In the genomic region with DNA sequence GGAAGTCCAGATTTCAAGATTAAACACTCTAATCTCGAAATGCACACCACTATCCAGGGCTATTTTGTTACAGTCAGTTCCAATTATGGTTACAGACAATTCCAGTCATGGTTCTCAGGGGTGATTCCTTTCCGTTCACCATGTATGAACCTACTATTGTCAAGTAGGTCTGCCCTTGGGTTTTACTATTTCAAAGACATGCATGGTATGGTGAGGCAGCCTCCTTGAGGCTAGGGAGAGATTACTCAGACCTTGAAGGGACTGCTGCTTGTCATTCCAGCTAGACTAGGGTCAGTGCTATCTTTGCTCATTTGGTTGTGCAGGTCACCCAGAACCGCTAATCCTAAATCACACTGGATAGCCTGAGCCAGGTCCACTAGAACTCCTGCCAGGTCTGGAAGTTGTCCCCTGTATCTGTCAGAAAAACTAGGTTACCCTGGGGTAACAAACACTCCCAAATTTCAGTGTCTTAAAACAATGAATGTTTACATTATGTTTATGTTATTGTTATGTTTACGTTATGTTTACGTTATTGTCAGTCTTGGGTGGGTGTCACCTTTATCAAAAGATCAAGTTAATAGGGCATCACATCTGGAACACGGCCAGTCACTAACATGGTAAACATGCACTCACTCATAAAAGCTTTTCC, we compare ENCODE assay signal across 25 cellular contexts. TPM values are rescaled to one million over a fixed set of nuclear protein-coding genes. Genes with fewer than 3 reads are reported as not detected.
DNase-seq lines count a peak whose midpoint lies in the region; ATAC-seq, FAIRE-seq and TF ChIP-seq lines count a peak whose summit lies in the region.
"Had no signal": no experiment of that assay in that cellular context is flagged by ENCODE, and none has a peak within 500 bp of the region (broad histone marks: within the 10 kb centered on the region; RNA-seq: fewer than 3 reads in every experiment).

No MANE protein-coding gene starts in this region.

- FAIRE-seq in K562 (lab: Jason Lieb, UNC): peak; percentile 6
- FAIRE-seq: A204.1, GM12878, GM12892, GM18507 had no signal

- H3K4ac ChIP-seq in trophoblast cell (ENCODE audit: low read depth, low read length): no peak overlapping the region

- no peak overlapping the region for H3K14ac ChIP-seq in trophoblast cell (ENCODE audit: low read length)

- no peak for ATAC-seq in K562
- no peak for ATAC-seq in HG03439 (IDR thresholded peaks at IDR 0.05; ENCODE audit: unreplicated experiment)
- ATAC-seq: CD8-positive, alpha-beta T cell; GM12878 had no signal

- no peak for TF ChIP-seq POLR2A in K562 (conservative IDR thresholded peaks at IDR 0.05)

- no peak overlapping the region for H4K8ac ChIP-seq in trophoblast cell (ENCODE audit: low read depth, low read length)

- in situ Hi-C loops in K562 (cut with MboI): no loop called here

- TF ChIP-seq EP300 in K562 (IDR thresholded peaks at IDR 0.05; ENCODE audit: low read length): no peak

- POLR2A ChIA-PET in K562 (lab: Yijun Ruan, JAX): interaction anchor here (0.7 kb wide), 1 partner anchor 8 kb away, joined by 3 read pairs; no protein-coding TSS in a partner anchor

- intact Hi-C loops in K562 (cut with micrococcal nuclease): no loop called here

- H4K12ac ChIP-seq in trophoblast cell (ENCODE audit: low read depth, low read length): no peak overlapping the region

- H3K18ac ChIP-seq in trophoblast cell (ENCODE audit: low read length): no peak overlapping the region

- no peak overlapping the region for H3K23ac ChIP-seq in trophoblast cell (ENCODE audit: low read length)

- no peak overlapping the region for H4K91ac ChIP-seq in trophoblast cell (ENCODE audit: low read depth, low read length)

- no peaks in the 10 kb centered on the region for H3K4me1 ChIP-seq in K562 (replicated peaks in 1 of 2; ENCODE audit: control insufficient read depth in 2 of 2, insufficient read depth in 2 of 2, low read length in 2 of 2)
- no peaks in the 10 kb centered on the region for H3K4me1 ChIP-seq in trophoblast cell (ENCODE audit: control insufficient read depth in 1 of 2, insufficient read depth in 2 of 2, low read length in 2 of 2)
- H3K4me1 ChIP-seq: BLaER1 treated with 17β-estradiol and CSF1 and Interleukin-3, amounts not matched to agents 10 nM and 100 nM had no signal

- BruUV-seq in K562 (replicated peaks; lab: Mats Ljungman, UMichigan): no TSS peak

- DNase-seq in K562 (ENCODE audit: extremely low read depth in 1 of 4, low spot score in 3 of 4) (no peak), trophoblast cell (peak; percentile 71 to 86), D341Med (ENCODE audit: low spot score) (no peak), mesenteric fat pad (ENCODE audit: low spot score) (no peak)
- DNase-seq: 8988T; ACHN; AML-193; Caco-2; Calu3; CD4-positive, alpha-beta T cell; CD8-positive, alpha-beta T cell; DMS 273 treated with DMSO at 0.1 percent for 48 hours; DMS153; DMS53; DMS79; DND-41; EL; GDM1 had no signal

- CTCF ChIA-PET in K562 (lab: Yijun Ruan, JAX; ENCODE audit: low intra/inter-chr PET ratio): interaction anchor here (0.6 kb wide), 1 partner anchor 63 kb away, joined by 3 read pairs; no protein-coding TSS in a partner anchor

- no peak overlapping the region for H2BK5ac ChIP-seq in trophoblast cell (ENCODE audit: low read depth, low read length, poor library complexity)

- H3K9ac ChIP-seq in K562 (ENCODE audit: insufficient read depth in 1 of 2, low read depth in 2 of 2, low read length in 2 of 2): no peak overlapping the region
- no peak overlapping the region for H3K9ac ChIP-seq in trophoblast cell (ENCODE audit: low read length)
- H3K9ac ChIP-seq: BLaER1 treated with 17β-estradiol and CSF1 and Interleukin-3, amounts not matched to agents 10 nM and 100 nM had no signal

- H4K20me1 ChIP-seq in K562 (replicated peaks; ENCODE audit: control insufficient read depth, insufficient read depth, low read length): no peaks in the 10 kb centered on the region
- H4K20me1 ChIP-seq: BLaER1 treated with 17β-estradiol and CSF1 and Interleukin-3, amounts not matched to agents 10 nM and 100 nM had no signal

- no peaks in the 10 kb centered on the region for H3K9me3 ChIP-seq in K562 (replicated peaks; ENCODE audit: control insufficient read depth, insufficient read depth, low read depth, low read length)
- no peaks in the 10 kb centered on the region for H3K9me3 ChIP-seq in trophoblast cell (ENCODE audit: insufficient read depth, low read depth, low read length)
- H3K9me3 ChIP-seq: Caco-2 had no signal

- H3K79me1 ChIP-seq in trophoblast cell (ENCODE audit: low read length): no peaks in the 10 kb centered on the region

- 48% methylated on average over 6 of the region's 6 CpGs for WGBS in K562 (ENCODE audit: insufficient coverage, low coverage, missing lambda C conversion rate)
- no CpG with 5 or more reads among the region's 6 CpGs for WGBS in trophoblast cell (ENCODE audit: extremely low coverage, insufficient coverage, insufficient read length)

- H3K27ac ChIP-seq in K562 (ENCODE audit: extremely low read depth, low read depth, low read length) (no peak overlapping the region), trophoblast cell (ENCODE audit: low read depth, low read length) (no peak overlapping the region)
- H3K27ac ChIP-seq: BLaER1 treated with 17β-estradiol and CSF1 and Interleukin-3, amounts not matched to agents 10 nM and 100 nM; C4-2B had no signal

- no peak overlapping the region for H2BK120ac ChIP-seq in trophoblast cell (ENCODE audit: insufficient read depth, low read length, poor library complexity)

- no peak overlapping the region for H2BK12ac ChIP-seq in trophoblast cell (ENCODE audit: low read length)

- H3K9me1 ChIP-seq in K562 (ENCODE audit: control insufficient read depth, insufficient read depth, low read length): no peaks in the 10 kb centered on the region

- H3K4me3 ChIP-seq in K562 (no peak overlapping the region), trophoblast cell (ENCODE audit: low read depth, low read length) (no peak overlapping the region)
- H3K4me3 ChIP-seq: BLaER1 treated with 17β-estradiol and CSF1 and Interleukin-3, amounts not matched to agents 10 nM and 100 nM; GM12878 had no signal

- TF ChIP-seq CTCF in K562 (IDR thresholded peaks at IDR 0.05 in 2 of 3, conservative IDR thresholded peaks at IDR 0.05 in 1 of 3; ENCODE audit: insufficient read depth in 2 of 3, low read depth in 1 of 3, low read length in 3 of 3): no peak

- no peak for TF ChIP-seq RAD21 in K562 (CRISPR knock-in tag; conservative IDR thresholded peaks at IDR 0.05 in 1 of 2, IDR thresholded peaks at IDR 0.05 in 1 of 2)

- no peak overlapping the region for H2AK5ac ChIP-seq in trophoblast cell (ENCODE audit: low read length)

- no peaks in the 10 kb centered on the region for H3K79me2 ChIP-seq in K562 (ENCODE audit: control insufficient read depth, insufficient read depth, low read length)
- no peaks in the 10 kb centered on the region for H3K79me2 ChIP-seq in trophoblast cell (ENCODE audit: control insufficient read depth, insufficient read depth, low read length, poor library complexity)

- H2AFZ ChIP-seq in K562 (ENCODE audit: low read depth, low read length) (no peak overlapping the region), trophoblast cell (ENCODE audit: insufficient read depth, low read length, poor library complexity) (no peak overlapping the region)

- no peaks in the 10 kb centered on the region for H3K36me3 ChIP-seq in K562 (ENCODE audit: control insufficient read depth, insufficient read depth, low read length)
- H3K36me3 ChIP-seq in trophoblast cell (ENCODE audit: control insufficient read depth in 1 of 2, insufficient read depth in 2 of 2, low read length in 2 of 2): no peaks in the 10 kb centered on the region
- H3K36me3 ChIP-seq: BLaER1 treated with 17β-estradiol and CSF1 and Interleukin-3, amounts not matched to agents 10 nM and 100 nM had no signal

- no peak overlapping the region for H3K4me2 ChIP-seq in K562 (ENCODE audit: insufficient read depth, low read length)
- no peak overlapping the region for H3K4me2 ChIP-seq in trophoblast cell (ENCODE audit: low read length)
- H3K4me2 ChIP-seq: BLaER1 treated with 17β-estradiol and CSF1 and Interleukin-3, amounts not matched to agents 10 nM and 100 nM had no signal

- H3K27me3 ChIP-seq in K562 (ENCODE audit: control insufficient read depth in 2 of 2, insufficient read depth in 2 of 2, low read length in 2 of 2) (no peaks in the 10 kb centered on the region), trophoblast cell (ENCODE audit: insufficient read depth, low read length) (no peaks in the 10 kb centered on the region)
- H3K27me3 ChIP-seq: BLaER1 treated with 17β-estradiol and CSF1 and Interleukin-3, amounts not matched to agents 10 nM and 100 nM had no signal

TF ChIP-seq in K562, 482 proteins besides CTCF, POLR2A, EP300 and RAD21 (continues in another document):
- TF ChIP-seq EGR1 (conservative IDR thresholded peaks at IDR 0.05): no peak
- TF ChIP-seq KLF1 (tag; IDR thresholded peaks at IDR 0.05): no peak

RNA-seq across cellular contexts. Expression of a gene that starts 41.1 kb away (rescaled TPM):
- 24.9 and 55.4 TPM in 2 replicates for total RNA-seq in K562 (2011; cell fraction: chromatin; rRNA removed; ENCODE audit: low replicate concordance)
- 17.5 and 22.4 TPM in 2 replicates for total RNA-seq in K562 (2011; cell fraction: nucleolus; rRNA removed)
- 30.3 and 42.3 TPM in 2 replicates for total RNA-seq in K562 (2011; cell fraction: nucleoplasm; rRNA removed)
- 11.1 and 13.2 TPM in 2 replicates for total RNA-seq in K562 (2014; rRNA removed)
- 29.6 and 33.6 TPM in 2 replicates for total RNA-seq in K562 (2014; rRNA removed; fragmentation: Illumina TruSeq; extraction: Trizol)
- 25.9 and 26.5 TPM in 2 replicates for total RNA-seq in K562 (2015; rRNA removed; fragmentation: Illumina TruSeq; extraction: Trizol)
- 41.3 and 44.7 TPM in 2 replicates for total RNA-seq in K562 (2021)
- polyA plus RNA-seq in K562 (2011; rRNA removed): 26.3 and 31.6 TPM in 2 replicates
- polyA plus RNA-seq in K562 (2011; cell fraction: cytosol; rRNA removed): 8.7 and 15.4 TPM in 2 replicates
- polyA plus RNA-seq in K562 (2011; cell fraction: nucleus; rRNA removed): 40.0 and 46.3 TPM in 2 replicates
- 24.2 and 27.2 TPM in 2 replicates for polyA plus RNA-seq in K562 (2012)
- 41.2 and 41.6 TPM in 2 replicates for polyA plus RNA-seq in K562 (2014; fragmentation: Illumina TruSeq; extraction: Trizol)
- polyA plus RNA-seq in K562 (2014; fragmentation: Nextera tagmentation; extraction: Ambion mirVana): 10 to 100 TPM; 11.8 to 14.8 TPM
- 23.8 and 27.2 TPM in 2 replicates for polyA plus RNA-seq in K562 (2014; rRNA removed)
- 26.4 and 27.4 TPM in 2 replicates for polyA minus RNA-seq in K562 (2011; rRNA and poly(A)+ RNA removed)
- 15.8 and 21.2 TPM in 2 replicates for polyA minus RNA-seq in K562 (2011; cell fraction: cytosol; rRNA and poly(A)+ RNA removed)
- 12.7 and 14.9 TPM in 2 replicates for polyA minus RNA-seq in K562 (2011; cell fraction: nucleus; rRNA and poly(A)+ RNA removed)
- polyA plus RNA-seq in trophoblast cell (2013): 10.7 and 11.6 TPM in 2 replicates
- total RNA-seq in mesenteric fat pad: 15.6 TPM

Comparison
In these comparisons a context has a peak if more than half of its experiments do, and no peak if none do; other contexts are left out.
1. DNase-seq: peak in trophoblast cell (2 of 2); none in K562 (0 of 4), D341Med (single experiment) and mesenteric fat pad (single experiment).